9 cellular contexts compared by ENCODE assay signal in genomic region chr19:34241513-34242337, GRCh38. TPM values are rescaled to one million over a fixed set of nuclear protein-coding genes. Genes with fewer than 3 reads are reported as not detected.
DNase-seq lines count a peak whose midpoint lies in the region; ATAC-seq and TF ChIP-seq lines count a peak whose summit lies in the region.
"Had no signal": no experiment of that assay in that cellular context is flagged by ENCODE, and none has a peak within 500 bp of the region (broad histone marks: within the 10 kb centered on the region; RNA-seq: fewer than 3 reads in every experiment).

No MANE protein-coding gene starts in this region.

- H2AFZ ChIP-seq in Karpas-422 (ENCODE audit: low read length), result no peak overlapping the region

- H3K4me3 ChIP-seq in Karpas-422 (ENCODE audit: low read length), result no peak overlapping the region
- H3K4me3 ChIP-seq: HAP-1 had no signal

- H3K9ac ChIP-seq in Karpas-422 (ENCODE audit: low read length), result no peak overlapping the region

- H3K27me3 Mint-ChIP-seq in T-helper 2 cell treated with Interferon-gamma antibody and Interleukin-4, amounts not matched to agents 5 μg/mL and 100 μg/mL, for 36 hours (ENCODE audit: low read depth), result no peaks in the 10 kb centered on the region

- H3K27ac Mint-ChIP-seq in T-helper 2 cell treated with Interferon-gamma antibody and Interleukin-4, amounts not matched to agents 5 μg/mL and 100 μg/mL, for 36 hours, result no peak overlapping the region

- no peaks in the 10 kb centered on the region for H3K4me1 Mint-ChIP-seq in T-helper 2 cell treated with Interferon-gamma antibody and Interleukin-4, amounts not matched to agents 5 μg/mL and 100 μg/mL, for 36 hours (ENCODE audit: low read depth)

- no peak overlapping the region for H3K4me3 Mint-ChIP-seq in T-helper 2 cell treated with Interferon-gamma antibody and Interleukin-4, amounts not matched to agents 5 μg/mL and 100 μg/mL, for 36 hours

- no peaks in the 10 kb centered on the region for H3K27me3 ChIP-seq in Karpas-422 (ENCODE audit: low read length)

- H3K4me2 ChIP-seq in Karpas-422 (ENCODE audit: low read depth, low read length, poor library complexity, severe bottlenecking), result no peak overlapping the region

- no peaks in the 10 kb centered on the region for H3K9me2 ChIP-seq in Karpas-422 (replicated peaks; ENCODE audit: insufficient read depth, low read length)

- DNase-seq in DMS79 (lab: John Stamatoyannopoulos, UW) (peak; percentile 75), Karpas-422 (peak; percentile 92), left kidney (ENCODE audit: low read depth, low spot score) (peak; percentile 80)
- no peak for DNase-seq in T-helper 2 cell treated with Interferon-gamma antibody and Interleukin-4, amounts not matched to agents 5 μg/mL and 100 μg/mL, for 36 hours (ENCODE audit: low spot score)

- H3K4me1 ChIP-seq in Karpas-422 (ENCODE audit: low read length), result peaks cover 23% of the 10 kb centered on the region
- H3K4me1 ChIP-seq: HAP-1 had no signal

- H4K20me1 ChIP-seq in Karpas-422 (ENCODE audit: insufficient read depth, low read depth, low read length), result no peaks in the 10 kb centered on the region

- H3K9me3 Mint-ChIP-seq in T-helper 2 cell treated with Interferon-gamma antibody and Interleukin-4, amounts not matched to agents 5 μg/mL and 100 μg/mL, for 36 hours, result no peaks in the 10 kb centered on the region

- H3K36me3 ChIP-seq in Karpas-422 (ENCODE audit: insufficient read depth, low read length), result no peaks in the 10 kb centered on the region
- H3K36me3 ChIP-seq: HAP-1 had no signal

- no peak overlapping the region for H3K27ac ChIP-seq in Karpas-422 (ENCODE audit: low read length)

- H3K36me3 Mint-ChIP-seq in T-helper 2 cell treated with Interferon-gamma antibody and Interleukin-4, amounts not matched to agents 5 μg/mL and 100 μg/mL, for 36 hours (ENCODE audit: low read depth), result peaks cover 2% of the 10 kb centered on the region

- ATAC-seq in SK-N-SH treated with all-trans-retinoic acid at 6 μM for 48 hours, result peak; percentile 42; the same call in 1 of the 3 replicates
- no peak for ATAC-seq in HG03039 (IDR thresholded peaks at IDR 0.05; ENCODE audit: unreplicated experiment)
- ATAC-seq in GM18498 (IDR thresholded peaks at IDR 0.05; ENCODE audit: unreplicated experiment), result no peak
- ATAC-seq in activated CD4-positive, CD25-positive, alpha-beta regulatory T cell treated with anti-CD3 and anti-CD28 coated beads, Interleukin-2, amount 50 U/mL, for 24 hours, result no peak

- H3K79me2 ChIP-seq in Karpas-422 (ENCODE audit: low read length), result no peaks in the 10 kb centered on the region

- no peaks in the 10 kb centered on the region for H3K9me3 ChIP-seq in Karpas-422 (ENCODE audit: low read length)
- H3K9me3 ChIP-seq: HAP-1 had no signal

TF ChIP-seq in SK-N-SH treated with all-trans-retinoic acid at 6 μM for 48 hours, 23 proteins besides CTCF, POLR2A, EP300 and RAD21:
- TF ChIP-seq RARB (CRISPR knock-in tag; IDR thresholded peaks at IDR 0.05) (no peak), ESRRG (CRISPR knock-in tag; IDR thresholded peaks at IDR 0.05) (no peak), TCF4 (CRISPR knock-in tag; IDR thresholded peaks at IDR 0.05; ENCODE audit: borderline replicate concordance) (no peak), ISL1 (CRISPR knock-in tag; IDR thresholded peaks at IDR 0.05) (no peak), POU6F1 (CRISPR knock-in tag; IDR thresholded peaks at IDR 0.05; ENCODE audit: borderline replicate concordance, low read depth) (no peak), CSDC2 (CRISPR knock-in tag; IDR thresholded peaks at IDR 0.05) (no peak), ZNF565 (CRISPR knock-in tag; conservative IDR thresholded peaks at IDR 0.05; ENCODE audit: low read depth) (no peak), BACH2 (CRISPR knock-in tag; IDR thresholded peaks at IDR 0.05; ENCODE audit: borderline replicate concordance) (no peak), ARNTL (CRISPR knock-in tag; IDR thresholded peaks at IDR 0.05; ENCODE audit: borderline replicate concordance, low read depth) (no peak), ZNF8 (CRISPR knock-in tag; IDR thresholded peaks at IDR 0.05) (no peak), ZFP30 (CRISPR knock-in tag; IDR thresholded peaks at IDR 0.05) (no peak), ZFP3 (CRISPR knock-in tag; IDR thresholded peaks at IDR 0.05) (no peak), GLIS3 (CRISPR knock-in tag; IDR thresholded peaks at IDR 0.05) (no peak), PPARA (CRISPR knock-in tag; IDR thresholded peaks at IDR 0.05; ENCODE audit: borderline replicate concordance) (no peak), TOX (CRISPR knock-in tag; IDR thresholded peaks at IDR 0.05; ENCODE audit: borderline replicate concordance) (no peak)
- TF ChIP-seq, protein P1, sequence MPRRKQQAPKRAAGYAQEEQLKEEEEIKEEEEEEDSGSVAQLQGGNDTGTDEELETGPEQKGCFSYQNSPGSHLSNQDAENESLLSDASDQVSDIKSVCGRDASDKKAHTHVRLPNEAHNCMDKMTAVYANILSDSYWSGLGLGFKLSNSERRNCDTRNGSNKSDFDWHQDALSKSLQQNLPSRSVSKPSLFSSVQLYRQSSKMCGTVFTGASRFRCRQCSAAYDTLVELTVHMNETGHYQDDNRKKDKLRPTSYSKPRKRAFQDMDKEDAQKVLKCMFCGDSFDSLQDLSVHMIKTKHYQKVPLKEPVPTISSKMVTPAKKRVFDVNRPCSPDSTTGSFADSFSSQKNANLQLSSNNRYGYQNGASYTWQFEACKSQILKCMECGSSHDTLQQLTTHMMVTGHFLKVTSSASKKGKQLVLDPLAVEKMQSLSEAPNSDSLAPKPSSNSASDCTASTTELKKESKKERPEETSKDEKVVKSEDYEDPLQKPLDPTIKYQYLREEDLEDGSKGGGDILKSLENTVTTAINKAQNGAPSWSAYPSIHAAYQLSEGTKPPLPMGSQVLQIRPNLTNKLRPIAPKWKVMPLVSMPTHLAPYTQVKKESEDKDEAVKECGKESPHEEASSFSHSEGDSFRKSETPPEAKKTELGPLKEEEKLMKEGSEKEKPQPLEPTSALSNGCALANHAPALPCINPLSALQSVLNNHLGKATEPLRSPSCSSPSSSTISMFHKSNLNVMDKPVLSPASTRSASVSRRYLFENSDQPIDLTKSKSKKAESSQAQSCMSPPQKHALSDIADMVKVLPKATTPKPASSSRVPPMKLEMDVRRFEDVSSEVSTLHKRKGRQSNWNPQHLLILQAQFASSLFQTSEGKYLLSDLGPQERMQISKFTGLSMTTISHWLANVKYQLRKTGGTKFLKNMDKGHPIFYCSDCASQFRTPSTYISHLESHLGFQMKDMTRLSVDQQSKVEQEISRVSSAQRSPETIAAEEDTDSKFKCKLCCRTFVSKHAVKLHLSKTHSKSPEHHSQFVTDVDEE (CRISPR knock-in tag; IDR thresholded peaks at IDR 0.05), result no peak

RNA-seq across cellular contexts. Expression of gene GARRE1, which starts 12.6 kb away (rescaled TPM):
- 22.1 and 22.8 TPM in 2 replicates for total RNA-seq in Karpas-422 (2014; rRNA removed; shearing (Covaris generic); ENCODE audit: low replicate concordance)
